Comparison of ENCODE assay signal across 21 cellular contexts in genomic region chr13:102369303-102369702, GRCh38. TPM values are rescaled to one million over a fixed set of nuclear protein-coding genes. Genes with fewer than 3 reads are reported as not detected.
DNase-seq lines count a peak whose midpoint lies in the region; ATAC-seq, FAIRE-seq and TF ChIP-seq lines count a peak whose summit lies in the region.
"Had no signal": no experiment of that assay in that cellular context is flagged by ENCODE, and none has a peak within 500 bp of the region (broad histone marks: within the 10 kb centered on the region; RNA-seq: fewer than 3 reads in every experiment).

No MANE protein-coding gene starts in this region.

- BruUV-seq in K562 (replicated peaks; lab: Mats Ljungman, UMichigan) (no TSS peak), Calu3 (replicated peaks; lab: Mats Ljungman, UMichigan) (no TSS peak)

- peak; percentile 58; the same call in 2 of the 3 replicates for ATAC-seq in K562
- no peak for ATAC-seq in HG03571 (IDR thresholded peaks at IDR 0.05; ENCODE audit: unreplicated experiment)
- ATAC-seq: natural killer cell treated with Interleukin-12 subunit alpha and Interleukin-12 subunit beta and Interleukin-15 and Interleukin-18, amount 100 ng/mL, for 72 hours; T-cell had no signal

- H3K27ac ChIP-seq in K562 (ENCODE audit: extremely low read depth, low read depth, low read length) = peak overlapping the region; percentile 44; the same call in 1 of the 3 replicates
- H3K27ac ChIP-seq: KMS-11, parathyroid adenoma, thyroid gland had no signal

- no peaks in the 10 kb centered on the region for H3K9me3 ChIP-seq in K562 (replicated peaks; ENCODE audit: control insufficient read depth, insufficient read depth, low read depth, low read length)
- H3K9me3 ChIP-seq: BE2C, thyroid gland had no signal

- H3K27me3 ChIP-seq in K562 (ENCODE audit: control insufficient read depth in 2 of 2, insufficient read depth in 2 of 2, low read length in 2 of 2) = no peaks in the 10 kb centered on the region
- H3K27me3 ChIP-seq: BE2C, thyroid gland had no signal

- H3K27ac Mint-ChIP-seq in Calu3 (ENCODE audit: unreplicated experiment) = no peak overlapping the region
- H3K27ac Mint-ChIP-seq: natural killer cell treated with Interleukin-12 subunit alpha and Interleukin-12 subunit beta and Interleukin-15 and Interleukin-18, amount 100 ng/mL, for 72 hours; T-cell had no signal

- TF ChIP-seq EP300 in K562 (IDR thresholded peaks at IDR 0.05; ENCODE audit: low read length) = no peak

- peak overlapping the region; percentile 32; the same call in 1 of the 2 replicates for H2AFZ ChIP-seq in K562 (ENCODE audit: low read depth, low read length)
- H2AFZ ChIP-seq: parathyroid adenoma had no signal

- CTCF ChIA-PET in K562 (lab: Yijun Ruan, JAX; ENCODE audit: low intra/inter-chr PET ratio) = no interaction called here
- CTCF ChIA-PET in Calu3 (lab: Charles Lee) = no interaction called here

- no peaks in the 10 kb centered on the region for H3K36me3 ChIP-seq in K562 (ENCODE audit: control insufficient read depth, insufficient read depth, low read length)
- H3K36me3 ChIP-seq: BE2C, thyroid gland had no signal

- no peaks in the 10 kb centered on the region for H3K27me3 Mint-ChIP-seq in Calu3 (ENCODE audit: unreplicated experiment)

- TF ChIP-seq POLR2A in GM12891 (IDR thresholded peaks at IDR 0.05; ENCODE audit: low read depth, low read length) (no peak), K562 (conservative IDR thresholded peaks at IDR 0.05) (no peak)

- no peaks in the 10 kb centered on the region for H3K79me2 ChIP-seq in K562 (ENCODE audit: control insufficient read depth, insufficient read depth, low read length)
- H3K79me2 ChIP-seq: parathyroid adenoma had no signal

- no peaks in the 10 kb centered on the region for H3K9me1 ChIP-seq in K562 (ENCODE audit: control insufficient read depth, insufficient read depth, low read length)

- no peaks in the 10 kb centered on the region for H3K36me3 Mint-ChIP-seq in Calu3 (ENCODE audit: insufficient read depth, unreplicated experiment)
- H3K36me3 Mint-ChIP-seq: natural killer cell treated with Interleukin-12 subunit alpha and Interleukin-12 subunit beta and Interleukin-15 and Interleukin-18, amount 100 ng/mL, for 72 hours; T-cell had no signal

- H3K4me1 Mint-ChIP-seq in Calu3 (ENCODE audit: low read depth, unreplicated experiment) = no peaks in the 10 kb centered on the region
- H3K4me1 Mint-ChIP-seq: T-cell had no signal

- no peak for DNase-seq in GM12891 (ENCODE audit: insufficient read length, low spot score)
- DNase-seq in NCI-H146 treated with DMSO at 0.1 percent for 48 hours (lab: John Stamatoyannopoulos, UW; ENCODE audit: unreplicated experiment) = peak; percentile 5
- DNase-seq in K562 (ENCODE audit: extremely low read depth in 1 of 4, low spot score in 3 of 4) = peak in 1 of 4 experiments; percentile 23
- DNase-seq in left kidney (ENCODE audit: low read depth, low spot score) = peak; percentile 15
- DNase-seq in NCI-H2081 treated with DMSO at 0.1 percent for 48 hours (lab: John Stamatoyannopoulos, UW) = no peak
- DNase-seq in Calu3 = no peak
- DNase-seq: activated CD4-positive, alpha-beta T cell treated with anti-CD3 and anti-CD28 coated beads for 4 hours; activated effector memory CD4-positive, alpha-beta T cell treated with Interleukin-2 at 50 U/mL for 16 hours; BE2C; GF-D8; kidney glomerular epithelial cell; NCI-H1092 treated with DMSO at 0.1 percent for 48 hours; stimulated activated naive CD4-positive, alpha-beta T cell; T-cell; thyroid gland had no signal

- H3K9me3 Mint-ChIP-seq in Calu3 (ENCODE audit: low read depth, unreplicated experiment) = no peaks in the 10 kb centered on the region
- H3K9me3 Mint-ChIP-seq: natural killer cell treated with Interleukin-12 subunit alpha and Interleukin-12 subunit beta and Interleukin-15 and Interleukin-18, amount 100 ng/mL, for 72 hours; T-cell had no signal

- H3K4me2 ChIP-seq in K562 (ENCODE audit: insufficient read depth, low read length) = no peak overlapping the region
- H3K4me2 ChIP-seq: KMS-11 had no signal

- 0% methylated on average over 2 of the region's 2 CpGs for WGBS in K562 (ENCODE audit: insufficient coverage, low coverage, missing lambda C conversion rate)

- in situ Hi-C loops in K562 (cut with MboI) = no loop called here

- H3K4me1 ChIP-seq in K562 (replicated peaks in 1 of 2; ENCODE audit: control insufficient read depth in 2 of 2, insufficient read depth in 2 of 2, low read length in 2 of 2) = 0 out of 5 replicates have a peak, but pooled peaks cover 0 to 4% of the 10 kb centered on the region in 2 experiments
- H3K4me1 ChIP-seq: parathyroid adenoma, thyroid gland had no signal

- POLR2A ChIA-PET in K562 (lab: Yijun Ruan, JAX) = no interaction called here

- no peaks in the 10 kb centered on the region for H4K20me1 ChIP-seq in K562 (replicated peaks; ENCODE audit: control insufficient read depth, insufficient read depth, low read length)

- H3K4me3 Mint-ChIP-seq in Calu3 (ENCODE audit: low read depth, unreplicated experiment) = no peak overlapping the region
- H3K4me3 Mint-ChIP-seq: natural killer cell treated with Interleukin-12 subunit alpha and Interleukin-12 subunit beta and Interleukin-15 and Interleukin-18, amount 100 ng/mL, for 72 hours; T-cell had no signal

- intact Hi-C loops in K562 (cut with micrococcal nuclease) (no loop called here), Calu3 (cut with micrococcal nuclease; ENCODE audit: unreplicated experiment) (no loop called here)

- H3K4me3 ChIP-seq in K562 = no peak overlapping the region
- H3K4me3 ChIP-seq: thyroid gland had no signal

- no peak overlapping the region for H3K9ac ChIP-seq in K562 (ENCODE audit: insufficient read depth in 1 of 2, low read depth in 2 of 2, low read length in 2 of 2)
- H3K9ac ChIP-seq: KMS-11, parathyroid adenoma had no signal

- no peak for TF ChIP-seq RAD21 in K562 (CRISPR knock-in tag; conservative IDR thresholded peaks at IDR 0.05 in 1 of 2, IDR thresholded peaks at IDR 0.05 in 1 of 2)

- peak; percentile 69 for FAIRE-seq in GM12891 (lab: Jason Lieb, UNC)
- no peak for FAIRE-seq in K562 (lab: Jason Lieb, UNC)
- FAIRE-seq: frontal cortex had no signal

- no peak for TF ChIP-seq CTCF in K562 (IDR thresholded peaks at IDR 0.05 in 2 of 3, conservative IDR thresholded peaks at IDR 0.05 in 1 of 3; ENCODE audit: insufficient read depth in 2 of 3, low read depth in 1 of 3, low read length in 3 of 3)
- TF ChIP-seq CTCF in Calu3 (IDR thresholded peaks at IDR 0.05; ENCODE audit: unreplicated experiment) = no peak

TF ChIP-seq in GM12891, 5 proteins besides CTCF, POLR2A, EP300 and RAD21:
- TF ChIP-seq POLR2AphosphoS5 (IDR thresholded peaks at IDR 0.05; ENCODE audit: low read depth, low read length) = no peak
- TF ChIP-seq PAX5 (IDR thresholded peaks at IDR 0.05; ENCODE audit: insufficient read depth, low read length, severe bottlenecking) = no peak
- no peak for TF ChIP-seq TAF1 (IDR thresholded peaks at IDR 0.05; ENCODE audit: low read depth, low read length)
- TF ChIP-seq SPI1 (IDR thresholded peaks at IDR 0.05; ENCODE audit: low read depth, low read length) = no peak
- no peak for TF ChIP-seq POU2F2 (IDR thresholded peaks at IDR 0.05; ENCODE audit: low read depth, low read length)

TF ChIP-seq in K562, 482 proteins besides CTCF, POLR2A, EP300 and RAD21 (continues in another document):
- TF ChIP-seq ZNF316 (IDR thresholded peaks at IDR 0.05) (peak; percentile 75), L3MBTL2 (IDR thresholded peaks at IDR 0.05) (0 out of 2 replicates have a peak, but pooled peaks have one; percentile 23), USF2 (CRISPR knock-in tag; IDR thresholded peaks at IDR 0.05) (no peak), TCF15 (CRISPR knock-in tag; IDR thresholded peaks at IDR 0.05) (no peak)

RNA-seq across cellular contexts. Expression of gene FGF14, which starts 32.5 kb away (rescaled TPM):
- polyA plus RNA-seq in GM12891 (2012; ENCODE audit: low read depth, missing spikeins) = not detected
- not detected in 2 replicates for total RNA-seq in K562 (2011; cell fraction: chromatin; rRNA removed; ENCODE audit: low replicate concordance)
- total RNA-seq in K562 (2011; cell fraction: nucleolus; rRNA removed) = not detected in 2 replicates
- not detected in 2 replicates for total RNA-seq in K562 (2011; cell fraction: nucleoplasm; rRNA removed)
- total RNA-seq in K562 (2014; rRNA removed) = not detected in 2 replicates
- not detected in 2 replicates for total RNA-seq in K562 (2014; rRNA removed; fragmentation: Illumina TruSeq; extraction: Trizol)
- total RNA-seq in K562 (2015; rRNA removed; fragmentation: Illumina TruSeq; extraction: Trizol) = not detected in 2 replicates
- not detected in 2 replicates for total RNA-seq in K562 (2021)
- polyA plus RNA-seq in K562 (2011; rRNA removed) = not detected in 2 replicates
- not detected in 2 replicates for polyA plus RNA-seq in K562 (2011; cell fraction: cytosol; rRNA removed)
- not detected in 2 replicates for polyA plus RNA-seq in K562 (2011; cell fraction: nucleus; rRNA removed)
- polyA plus RNA-seq in K562 (2012) = 0.01 TPM in 1 of 2 replicates, not detected in the other
- not detected in 2 replicates for polyA plus RNA-seq in K562 (2014; fragmentation: Illumina TruSeq; extraction: Trizol)
- polyA plus RNA-seq in K562 (2014; fragmentation: Nextera tagmentation; extraction: Ambion mirVana) = not detected
- not detected in 2 replicates for polyA plus RNA-seq in K562 (2014; rRNA removed)
- not detected in 2 replicates for polyA minus RNA-seq in K562 (2011; rRNA and poly(A)+ RNA removed)
- not detected in 2 replicates for polyA minus RNA-seq in K562 (2011; cell fraction: cytosol; rRNA and poly(A)+ RNA removed)
- not detected in 2 replicates for polyA minus RNA-seq in K562 (2011; cell fraction: nucleus; rRNA and poly(A)+ RNA removed)
- total RNA-seq in Calu3 (2022) = 0.21 and 0.24 TPM in 2 replicates
- total RNA-seq: endothelial cell of umbilical vein; natural killer cell treated with Interleukin-12 subunit alpha and Interleukin-12 subunit beta and Interleukin-15 and Interleukin-18, amount 100 ng/mL, for 72 hours had no signal
- polyA plus RNA-seq: endothelial cell of umbilical vein had no signal

Comparison
In these comparisons a context has a peak if more than half of its experiments do, and no peak if none do; other contexts are left out.
1. DNase-seq: peak in NCI-H146 treated with DMSO at 0.1 percent for 48 hours (single experiment) and left kidney (single experiment); none in GM12891 (single experiment), NCI-H2081 treated with DMSO at 0.1 percent for 48 hours (single experiment) and Calu3 (single experiment).